8 cellular contexts compared by ENCODE assay signal in the genomic region with DNA sequence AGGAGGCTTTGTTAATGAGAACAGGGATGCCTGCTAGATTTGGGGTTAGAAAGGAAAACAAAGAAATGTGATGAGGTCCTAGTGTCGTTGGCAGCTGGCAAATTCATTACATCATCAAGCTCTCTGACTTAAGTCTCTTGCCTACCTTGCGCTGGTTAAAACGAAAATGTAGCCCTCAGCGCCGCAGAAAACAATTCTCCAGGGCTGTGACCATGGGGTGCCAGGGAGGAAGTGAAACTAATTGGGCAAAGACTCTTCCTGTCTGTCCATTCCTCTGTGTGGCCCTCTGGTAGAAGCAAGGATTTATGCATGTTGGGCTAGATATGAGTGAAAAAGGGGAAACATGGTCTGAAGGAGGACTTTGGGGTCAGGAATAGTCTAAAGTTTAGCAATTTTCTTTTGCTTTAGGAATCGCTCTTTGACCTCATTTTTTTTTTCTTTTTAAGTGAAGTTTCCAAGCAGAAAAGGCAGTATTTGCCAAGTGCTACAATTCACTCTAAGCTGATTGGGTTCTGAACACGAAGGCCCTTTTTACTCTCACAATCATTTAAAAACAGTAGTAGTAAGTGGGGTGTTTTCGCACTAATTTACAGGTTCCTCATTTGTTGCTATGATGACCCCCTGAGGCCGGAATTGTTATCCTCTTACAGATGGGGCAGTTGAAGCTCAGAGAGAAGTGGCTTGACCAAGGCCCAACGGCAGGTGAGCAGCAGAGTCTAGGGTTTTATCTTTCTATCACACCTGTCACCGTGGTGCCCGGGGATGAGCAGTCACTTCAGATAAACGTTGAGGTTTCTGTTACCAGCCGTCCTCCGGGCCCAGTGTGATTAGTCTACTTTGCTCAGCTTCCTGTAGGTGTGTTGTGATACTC. TPM values are rescaled to one million over a fixed set of nuclear protein-coding genes. Genes with fewer than 3 reads are reported as not detected.
DNase-seq lines count a peak whose midpoint lies in the region; ATAC-seq, FAIRE-seq and TF ChIP-seq lines count a peak whose summit lies in the region.

No MANE protein-coding gene starts in this region.

- H3K9ac ChIP-seq in kidney (ENCODE audit: low read length in 2 of 2): no peak overlapping the region

- H3K27ac ChIP-seq in substantia nigra (ENCODE audit: low read depth, low read length, poor library complexity, severe bottlenecking) (no peak overlapping the region), kidney (ENCODE audit: low read depth in 2 of 2, low read length in 2 of 2) (no peak overlapping the region)

- TF ChIP-seq POLR2A in NB4 (IDR thresholded peaks at IDR 0.05; ENCODE audit: extremely low read depth, insufficient read length): no peak

- H3K4me3 ChIP-seq in NB4 (ENCODE audit: low read depth, low read length) (peak overlapping the region; percentile 37), kidney (ENCODE audit: low read length in 2 of 2) (no peak overlapping the region)

- H3K4me1 ChIP-seq in kidney (ENCODE audit: control insufficient read depth in 1 of 2, insufficient read depth in 1 of 2, low read depth in 1 of 2, low read length in 2 of 2): peaks cover 0 to 4% of the 10 kb centered on the region in 2 donors

- no peaks in the 10 kb centered on the region for H3K36me3 ChIP-seq in kidney (ENCODE audit: control insufficient read depth in 1 of 2, insufficient read depth in 2 of 2, low read length in 2 of 2)

- no peaks in the 10 kb centered on the region for H3K27me3 Mint-ChIP-seq in activated naive CD8-positive, alpha-beta T cell treated with anti-CD3 and anti-CD28 coated beads, Interleukin-2, amount 50 U/mL, for 24 hours

- peaks cover 6% of the 10 kb centered on the region for H3K36me3 Mint-ChIP-seq in activated naive CD8-positive, alpha-beta T cell treated with anti-CD3 and anti-CD28 coated beads, Interleukin-2, amount 50 U/mL, for 24 hours (ENCODE audit: low read depth)

- H3K4me1 Mint-ChIP-seq in activated naive CD8-positive, alpha-beta T cell treated with anti-CD3 and anti-CD28 coated beads, Interleukin-2, amount 50 U/mL, for 24 hours: peaks cover 93% of the 10 kb centered on the region

- TF ChIP-seq CTCF in NB4 (IDR thresholded peaks at IDR 0.05; ENCODE audit: low read depth, low read length): no peak
- TF ChIP-seq CTCF in kidney (IDR thresholded peaks at IDR 0.05; ENCODE audit: borderline replicate concordance, extremely low read depth, insufficient read depth): no peak

- peak; percentile 38 for ATAC-seq in GM18907 (IDR thresholded peaks at IDR 0.05; ENCODE audit: unreplicated experiment)
- peak; percentile 23 for ATAC-seq in activated naive CD8-positive, alpha-beta T cell treated with anti-CD3 and anti-CD28 coated beads, Interleukin-2, amount 50 U/mL, for 24 hours

- peaks cover 6% of the 10 kb centered on the region for H3K9me3 Mint-ChIP-seq in activated naive CD8-positive, alpha-beta T cell treated with anti-CD3 and anti-CD28 coated beads, Interleukin-2, amount 50 U/mL, for 24 hours

- H3K4me3 Mint-ChIP-seq in activated naive CD8-positive, alpha-beta T cell treated with anti-CD3 and anti-CD28 coated beads, Interleukin-2, amount 50 U/mL, for 24 hours: peak overlapping the region; percentile 71

- DNase-seq in NB4 (ENCODE audit: low read depth) (peak; percentile 99), NCI-H748 (lab: John Stamatoyannopoulos, UW; ENCODE audit: unreplicated experiment) (no peak), substantia nigra (lab: John Stamatoyannopoulos, UW) (no peak), NCI-H187 (lab: John Stamatoyannopoulos, UW) (no peak), kidney (no peak)
- peak; percentile 59 for DNase-seq in activated naive CD8-positive, alpha-beta T cell treated with anti-CD3 and anti-CD28 coated beads, Interleukin-2, amount 50 U/mL, for 24 hours
- DNase-seq in stimulated activated CD4-positive, alpha-beta T cell treated with anti-CD3 and anti-CD28 coated beads, Interleukin-4, amount 100 ng/mL, for 24 hours: peak; percentile 68

- peak overlapping the region; percentile 84 for H3K27ac Mint-ChIP-seq in activated naive CD8-positive, alpha-beta T cell treated with anti-CD3 and anti-CD28 coated beads, Interleukin-2, amount 50 U/mL, for 24 hours

- intact Hi-C loops in kidney (cut with DNase I): no loop called here

- H3K9me3 ChIP-seq in kidney (ENCODE audit: control insufficient read depth in 1 of 2, low read length in 2 of 2): no peaks in the 10 kb centered on the region

- no peak for FAIRE-seq in kidney (lab: Jason Lieb, UNC)

RNA-seq across cellular contexts. Expression of a gene that starts 27.3 kb away (rescaled TPM):
- not detected for total RNA-seq in kidney
- polyA plus RNA-seq in kidney (ENCODE audit: insufficient read depth, low read depth, low replicate concordance): not detected

Comparison
In these comparisons a context has a peak if more than half of its experiments do, and no peak if none do; other contexts are left out.
1. DNase-seq: peak in NB4 (single experiment), activated naive CD8-positive, alpha-beta T cell treated with anti-CD3 and anti-CD28 coated beads, Interleukin-2, amount 50 U/mL, for 24 hours (single experiment) and stimulated activated CD4-positive, alpha-beta T cell treated with anti-CD3 and anti-CD28 coated beads, Interleukin-4, amount 100 ng/mL, for 24 hours (single experiment); none in NCI-H748 (single experiment), substantia nigra (0 of 49), NCI-H187 (0 of 2) and kidney (single experiment).